ENCODE assay signal across 9 cellular contexts in the genomic region with DNA sequence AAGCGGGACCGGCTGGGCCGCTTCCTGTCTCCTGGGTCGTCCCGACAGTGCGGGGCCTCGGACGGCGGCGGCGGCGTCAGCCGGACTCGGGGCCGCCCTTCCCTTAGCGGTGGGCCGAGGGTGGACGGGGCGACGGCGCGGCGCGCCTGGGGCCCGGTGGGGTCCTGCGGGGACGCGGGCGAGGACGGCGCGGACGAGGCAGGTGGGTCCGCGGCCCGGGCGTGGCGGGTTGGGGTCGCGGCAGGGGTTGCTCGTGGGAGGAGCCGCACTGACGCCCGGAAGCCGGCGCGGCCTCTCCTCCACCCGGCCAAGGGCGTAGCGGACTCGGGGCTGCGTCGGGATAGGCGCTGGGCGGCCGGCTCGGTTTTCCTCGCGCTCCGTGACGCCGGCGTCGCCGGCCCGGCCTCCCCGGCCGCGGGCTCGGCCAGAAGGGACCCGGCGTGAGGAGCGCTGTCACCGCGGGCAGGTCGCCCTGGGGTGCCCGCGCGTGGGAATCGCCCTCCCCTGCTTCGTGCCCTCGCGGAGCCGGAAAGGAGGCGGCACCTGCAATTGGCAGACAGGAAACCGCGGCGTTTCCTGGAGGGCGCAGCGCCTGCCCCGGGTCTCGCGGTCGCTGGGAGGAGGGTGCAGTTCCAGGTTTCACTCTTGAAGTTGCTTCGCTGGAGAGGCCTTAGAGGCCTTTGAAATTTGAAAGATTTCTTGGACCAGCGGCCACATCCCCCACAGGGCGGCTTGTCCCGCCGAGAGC. TPM values are rescaled to one million over a fixed set of nuclear protein-coding genes. Genes with fewer than 3 reads are reported as not detected.
DNase-seq lines count a peak whose midpoint lies in the region; ATAC-seq, FAIRE-seq and TF ChIP-seq lines count a peak whose summit lies in the region.
"Had no signal": no experiment of that assay in that cellular context is flagged by ENCODE, and none has a peak within 500 bp of the region (broad histone marks: within the 10 kb centered on the region; RNA-seq: fewer than 3 reads in every experiment).

No MANE protein-coding gene starts in this region.

- peak overlapping the region; percentile 75 for H3K27ac ChIP-seq in IMR-90 (ENCODE audit: insufficient read depth, low read length)

- intact Hi-C loops in IMR-90 (cut with micrococcal nuclease): loop anchor here (5.0 to 10.0 kb wide), 2 partner anchors 93 to 140 kb away; a partner anchor contains a TSS

- H3K27me3 ChIP-seq in IMR-90 (ENCODE audit: control insufficient read depth, insufficient read depth, low read length) (no peaks in the 10 kb centered on the region), bronchial epithelial cell (ENCODE audit: control insufficient read depth, insufficient read depth, low read length) (no peaks in the 10 kb centered on the region)

- BruUV-seq in IMR-90 (replicated peaks; lab: Mats Ljungman, UMichigan): no TSS peak

- 0 out of 2 replicates have a peak, but pooled peaks cover 3% of the 10 kb centered on the region for H3K9me1 ChIP-seq in IMR-90 (ENCODE audit: insufficient read depth, low read length)

- 0% methylated on average over 45 of the region's 99 CpGs; no CpG with 5 or more reads in 1 of the 2 experiments for WGBS in IMR-90 (ENCODE audit: extremely low coverage in 2 of 2, insufficient read length in 1 of 2), 2 experiments

- no peak for TF ChIP-seq CTCF in IMR-90 (conservative IDR thresholded peaks at IDR 0.05; ENCODE audit: low read depth, low read length)
- TF ChIP-seq CTCF in WI38 (IDR thresholded peaks at IDR 0.05; ENCODE audit: low read depth, low read length): no peak
- TF ChIP-seq CTCF in bronchial epithelial cell (IDR thresholded peaks at IDR 0.05; ENCODE audit: insufficient read depth, low read length, severe bottlenecking): no peak

- peak overlapping the region; percentile 59 for H3K9ac ChIP-seq in IMR-90 (ENCODE audit: low read depth, low read length)

- H3K4me2 ChIP-seq in IMR-90 (ENCODE audit: low read depth, low read length): peak overlapping the region; percentile 96

- POLR2A ChIA-PET in IMR-90 (lab: Charles Lee; ENCODE audit: unreplicated experiment): no interaction called here

- CTCF ChIA-PET in IMR-90 (lab: Yijun Ruan, JAX): no interaction called here

- H3K14ac ChIP-seq in IMR-90 (replicated peaks; ENCODE audit: low read depth, low read length): no peak overlapping the region

- H2AFZ ChIP-seq in IMR-90 (replicated peaks; ENCODE audit: low read length, poor library complexity): peak overlapping the region; percentile 80

- no peak overlapping the region; a peak in 1 of 4 replicates for H4K8ac ChIP-seq in IMR-90 (ENCODE audit: low read depth in 2 of 2, low read length in 2 of 2)

- no peak overlapping the region; the same call in 1 of the 2 replicates for H4K91ac ChIP-seq in IMR-90 (ENCODE audit: insufficient read depth, low read depth, low read length)

- peaks cover 33% of the 10 kb centered on the region for H4K20me1 ChIP-seq in IMR-90 (ENCODE audit: insufficient read depth, low read length)

- no peaks in the 10 kb centered on the region for H3K9me3 ChIP-seq in IMR-90 (ENCODE audit: control insufficient read depth, insufficient read depth, low read length)

- no peak overlapping the region for H3K18ac ChIP-seq in IMR-90 (ENCODE audit: low read depth, low read length)

- peak overlapping the region; percentile 91 for H2AK9ac ChIP-seq in IMR-90 (replicated peaks; ENCODE audit: low read depth, low read length, poor library complexity)

- H3K36me3 ChIP-seq in IMR-90 (ENCODE audit: control insufficient read depth, insufficient read depth, low read length): peaks cover 23% of the 10 kb centered on the region
- H3K36me3 ChIP-seq in bronchial epithelial cell (ENCODE audit: control insufficient read depth, insufficient read depth, low read length): peaks cover 16% of the 10 kb centered on the region

- FAIRE-seq in bronchial epithelial cell (lab: Jason Lieb, UNC): no peak
- FAIRE-seq: frontal cortex had no signal

- DNase-seq in COR-L47 (lab: John Stamatoyannopoulos, UW): peak; percentile 35
- DNase-seq in IMR-90: peak; percentile 34
- DNase-seq in bronchial epithelial cell (ENCODE audit: low read depth): peak; percentile 32
- DNase-seq in kidney glomerular epithelial cell (lab: John Stamatoyannopoulos, UW): peak; percentile 55
- peak; percentile 84 for DNase-seq in stimulated activated CD4-positive, alpha-beta T cell treated with anti-CD3 and anti-CD28 coated beads, Interleukin-4, amount 100 ng/mL, for 24 hours
- DNase-seq in NCI-H524 treated with DMSO at 0.1 percent for 48 hours (lab: John Stamatoyannopoulos, UW): no peak

- 0 out of 2 replicates have a peak overlapping the region, but pooled peaks have one; percentile 22 for H3K4ac ChIP-seq in IMR-90 (ENCODE audit: low read depth, low read length)

- no peak overlapping the region for H4K5ac ChIP-seq in IMR-90 (ENCODE audit: low read depth, low read length)

- H3K4me1 ChIP-seq in IMR-90 (ENCODE audit: control insufficient read depth, insufficient read depth, low read length): peaks cover 17% of the 10 kb centered on the region

- peaks cover 38 to 71% of the 10 kb centered on the region in 2 experiments for H3K79me1 ChIP-seq in IMR-90 (ENCODE audit: low read depth in 1 of 2, low read length in 2 of 2)

- H2BK5ac ChIP-seq in IMR-90 (ENCODE audit: low read depth, low read length, poor library complexity, severe bottlenecking): peak overlapping the region; percentile 56

- dilution Hi-C loops in IMR-90 (cut with HindIII; ENCODE audit: low sequenced_read_pairs, unreplicated experiment): no loop called here

- no peak overlapping the region for H2BK15ac ChIP-seq in IMR-90 (ENCODE audit: low read depth, low read length)

- no peak overlapping the region for H2BK120ac ChIP-seq in IMR-90 (ENCODE audit: low read depth, low read length)

- H2BK20ac ChIP-seq in IMR-90 (ENCODE audit: low read depth, low read length): no peak overlapping the region

- TF ChIP-seq POLR2A in IMR-90 (IDR thresholded peaks at IDR 0.05; ENCODE audit: low read depth, low read length): no peak

- TF ChIP-seq RAD21 in IMR-90 (IDR thresholded peaks at IDR 0.05; ENCODE audit: low read length): no peak

- in situ Hi-C loops in IMR-90 (cut with MboI; ENCODE audit: low sequenced_read_pairs): no loop called here

- H3K23ac ChIP-seq in IMR-90 (ENCODE audit: low read depth, low read length): peak overlapping the region; percentile 7; the same call in 1 of the 2 replicates

- no peak overlapping the region for H2AK5ac ChIP-seq in IMR-90 (ENCODE audit: low read depth, low read length)

- H3K4me3 ChIP-seq in IMR-90 (ENCODE audit: insufficient read depth, low read depth, low read length) (peak overlapping the region; percentile 94), WI38 (ENCODE audit: low read depth, low read length) (peak overlapping the region; percentile 84), bronchial epithelial cell (ENCODE audit: low read depth, low read length) (peak overlapping the region; percentile 68)

- ATAC-seq in GM21360 (IDR thresholded peaks at IDR 0.05; ENCODE audit: unreplicated experiment) (peak; percentile 27), IMR-90 (ENCODE audit: low read depth) (peak; percentile 38)

- H3K56ac ChIP-seq in IMR-90 (ENCODE audit: extremely low read depth, insufficient read depth, low read length): no peak overlapping the region

TF ChIP-seq in IMR-90, 13 proteins besides CTCF, POLR2A, EP300 and RAD21:
- no peak for TF ChIP-seq NFE2L2 (IDR thresholded peaks at IDR 0.05; ENCODE audit: low read depth, low read length)
- 0 out of 2 replicates have a peak, but pooled peaks have one; percentile 10 for TF ChIP-seq MXI1 (IDR thresholded peaks at IDR 0.05; ENCODE audit: borderline replicate concordance, low read depth, low read length)

RNA-seq across cellular contexts. Expression of a gene that starts 0.5 kb away (rescaled TPM):
- 4.1 and 4.2 TPM in 2 replicates for total RNA-seq in IMR-90 (2012; rRNA removed)
- polyA plus RNA-seq in IMR-90 (2012; rRNA removed): 18.6 and 19.1 TPM in 2 replicates
- polyA plus RNA-seq in IMR-90 (2012; cell fraction: cytosol; rRNA removed): 4.2 and 9.3 TPM in 2 replicates
- polyA plus RNA-seq in IMR-90 (2012; cell fraction: nucleus; rRNA removed; ENCODE audit: low replicate concordance): 87.7 and 168 TPM in 2 replicates
- 12.9 and 15.5 TPM in 2 replicates for total RNA-seq in bronchial epithelial cell

RNA-seq across cellular contexts. Expression of a gene that starts 1.1 kb away (rescaled TPM):
- total RNA-seq in IMR-90 (2012; rRNA removed) (1.8 and 1.9 TPM in 2 replicates), bronchial epithelial cell (3.4 and 4.6 TPM in 2 replicates)
- polyA plus RNA-seq in IMR-90 (2012; rRNA removed): 20.3 and 27.0 TPM in 2 replicates
- 11.0 and 11.5 TPM in 2 replicates for polyA plus RNA-seq in IMR-90 (2012; cell fraction: cytosol; rRNA removed)
- polyA plus RNA-seq in IMR-90 (2012; cell fraction: nucleus; rRNA removed; ENCODE audit: low replicate concordance): 98.5 and 189 TPM in 2 replicates

RNA-seq across cellular contexts. Expression of a gene that starts 20.3 kb away (rescaled TPM):
- 4.8 and 5.0 TPM in 2 replicates for total RNA-seq in IMR-90 (2012; rRNA removed)
- 6.9 and 8.8 TPM in 2 replicates for polyA plus RNA-seq in IMR-90 (2012; rRNA removed)
- polyA plus RNA-seq in IMR-90 (2012; cell fraction: cytosol; rRNA removed): 11.7 and 14.7 TPM in 2 replicates
- polyA plus RNA-seq in IMR-90 (2012; cell fraction: nucleus; rRNA removed; ENCODE audit: low replicate concordance): 5.4 and 20.5 TPM in 2 replicates
- total RNA-seq in bronchial epithelial cell: 12.1 and 14.2 TPM in 2 replicates

RNA-seq across cellular contexts. Expression of a gene that starts 35.3 kb away (rescaled TPM):
- 18.6 and 19.5 TPM in 2 replicates for total RNA-seq in IMR-90 (2012; rRNA removed)
- 61.8 and 65.3 TPM in 2 replicates for polyA plus RNA-seq in IMR-90 (2012; rRNA removed)
- 36.5 and 41.9 TPM in 2 replicates for polyA plus RNA-seq in IMR-90 (2012; cell fraction: cytosol; rRNA removed)
- polyA plus RNA-seq in IMR-90 (2012; cell fraction: nucleus; rRNA removed; ENCODE audit: low replicate concordance): 292 and 559 TPM in 2 replicates
- 30.5 and 280 TPM in 2 replicates for total RNA-seq in bronchial epithelial cell
